ENCODE assay signal across 1 cellular context in genomic region chr16:66947302-66948033, GRCh38.
TF ChIP-seq lines count a peak whose summit lies in the region.

No MANE protein-coding gene starts in this region.

TF ChIP-seq in IMR-90, 13 proteins besides CTCF, POLR2A, EP300 and RAD21 (continued from another document):
- TF ChIP-seq ELK1 (IDR thresholded peaks at IDR 0.05; ENCODE audit: borderline replicate concordance, low read depth, low read length) = no peak
